In the genomic region with DNA sequence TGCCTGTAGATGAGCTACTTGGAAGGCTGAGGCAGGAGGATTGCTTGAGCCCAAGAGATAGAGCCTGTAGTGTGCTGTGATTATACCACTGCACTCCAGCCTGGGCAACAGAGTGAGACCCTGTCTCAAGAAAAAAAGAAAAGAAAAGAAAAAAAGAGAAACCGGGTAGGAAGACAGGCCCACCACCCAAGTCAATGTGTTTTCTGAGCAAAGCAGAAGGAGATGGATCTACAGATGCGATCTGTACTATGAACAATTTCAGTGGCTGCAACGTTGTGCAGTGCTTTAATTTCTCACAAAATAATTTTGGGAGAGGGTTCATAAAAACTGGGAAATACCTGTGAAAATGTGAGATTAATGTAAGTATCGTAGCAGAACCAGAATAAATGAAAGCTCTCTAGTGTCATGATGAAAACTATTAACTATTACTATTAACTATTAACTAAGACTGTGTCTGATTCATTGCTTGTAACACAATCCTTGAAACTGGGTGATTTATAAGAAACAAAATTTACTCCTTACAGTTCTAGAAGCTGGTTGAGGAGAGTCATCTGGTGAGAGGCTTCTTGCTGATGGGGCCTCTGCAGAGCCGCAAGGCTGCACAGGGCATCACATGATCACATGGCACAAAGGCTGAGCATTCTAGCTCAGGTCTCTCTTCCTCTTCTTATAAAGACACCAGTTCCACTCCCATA, we compare ENCODE assay signal across 1 cellular context.
TF ChIP-seq lines count a peak whose summit lies in the region.

No MANE protein-coding gene starts in this region.

TF ChIP-seq in H1, 55 proteins besides CTCF, POLR2A, EP300 and RAD21 (continued from another document):
- TF ChIP-seq KDM5A (IDR thresholded peaks at IDR 0.05; ENCODE audit: low read length) = no peak
- TF ChIP-seq CBX5 (IDR thresholded peaks at IDR 0.05; ENCODE audit: low read depth, low read length) = no peak
- TF ChIP-seq SIX5 (IDR thresholded peaks at IDR 0.05; ENCODE audit: low read depth, low read length) = no peak
- TF ChIP-seq TCF12 (IDR thresholded peaks at IDR 0.05; ENCODE audit: low read depth, low read length) = no peak
